8 cellular contexts compared by ENCODE assay signal in the genomic region with DNA sequence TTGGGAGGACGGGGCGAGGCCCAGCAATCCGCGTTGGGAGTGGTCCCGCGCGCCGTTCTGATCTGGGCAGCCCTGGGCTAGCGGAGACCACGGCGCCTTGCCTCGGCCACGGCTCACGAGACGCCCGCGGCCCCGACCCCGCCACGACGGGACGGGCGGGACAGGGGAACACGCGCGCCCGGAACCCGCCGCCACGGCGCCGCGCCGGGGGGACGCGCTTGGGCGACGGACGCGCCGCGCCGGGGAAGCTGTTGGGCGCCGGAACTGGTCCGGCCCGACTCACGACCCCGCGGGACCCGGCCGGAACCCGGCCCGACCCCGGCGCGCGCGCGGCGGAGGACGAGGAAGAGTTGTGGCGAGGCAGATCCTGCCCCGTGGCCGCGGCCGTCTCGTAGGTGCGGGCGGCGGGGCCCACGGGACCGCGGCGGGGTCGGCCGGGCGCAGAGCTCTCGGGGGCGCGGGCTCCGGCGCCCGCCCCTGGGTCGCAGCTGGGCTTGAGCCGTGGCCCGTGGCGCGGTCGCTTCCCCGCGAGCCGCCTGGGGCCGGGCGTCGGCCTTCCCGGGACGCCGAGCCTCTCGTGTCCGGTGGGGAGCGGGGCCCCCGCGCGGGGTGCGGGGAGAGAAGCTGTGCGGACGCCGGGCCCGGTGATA. TPM values are rescaled to one million over a fixed set of nuclear protein-coding genes. Genes with fewer than 3 reads are reported as not detected.
DNase-seq lines count a peak whose midpoint lies in the region; ATAC-seq, FAIRE-seq and TF ChIP-seq lines count a peak whose summit lies in the region.

A gene (plus strand): TSS at position 251 of the 650 bp plus-strand sequence. CDS start 6,830 bp downstream, outside the sequence.

- H3K27me3 ChIP-seq in Peyer's patch: no peaks in the 10 kb centered on the region

- H3K9me3 ChIP-seq in ES-I3 (ENCODE audit: control insufficient read depth, insufficient read depth, low read length): no peaks in the 10 kb centered on the region
- H3K9me3 ChIP-seq in Peyer's patch: no peaks in the 10 kb centered on the region

- H3K27ac ChIP-seq in Peyer's patch: peak within 1 kb of the TSS; percentile 71 to 88 (median 80)

- H3K27me3 Mint-ChIP-seq in nephron progenitor cell (ENCODE audit: low read depth, poor library complexity): peaks cover 58% of the 10 kb centered on the region
- peaks cover 5% of the 10 kb centered on the region for H3K27me3 Mint-ChIP-seq in stimulated activated naive CD8-positive, alpha-beta T cell treated with anti-CD3 and anti-CD28 coated beads, Interleukin-15, amount 100 ng/mL, for 72 hours

- CTCF ChIA-PET in HEK293T (lab: Yijun Ruan, JAX): interaction anchor here (0.6 kb wide), 1 partner anchor 414 kb away, joined by 3 read pairs; no protein-coding TSS in a partner anchor

- H3K9me3 Mint-ChIP-seq in nephron progenitor cell: no peaks in the 10 kb centered on the region
- H3K9me3 Mint-ChIP-seq in stimulated activated naive CD8-positive, alpha-beta T cell treated with anti-CD3 and anti-CD28 coated beads, Interleukin-15, amount 100 ng/mL, for 72 hours: no peaks in the 10 kb centered on the region

- FAIRE-seq in RCC 7860 (lab: Jason Lieb, UNC): no peak

- peak in 1 of 2 donors; percentile 41 for TF ChIP-seq POLR2A in Peyer's patch (IDR thresholded peaks at IDR 0.05)

- H3K9ac ChIP-seq in ES-I3 (ENCODE audit: low read depth, low read length): peak within 1 kb of the TSS; percentile 84

- peaks cover 44% of the 10 kb centered on the region for H3K4me1 Mint-ChIP-seq in nephron progenitor cell
- H3K4me1 Mint-ChIP-seq in stimulated activated naive CD8-positive, alpha-beta T cell treated with anti-CD3 and anti-CD28 coated beads, Interleukin-15, amount 100 ng/mL, for 72 hours: peaks cover 51% of the 10 kb centered on the region

- no peaks in the 10 kb centered on the region for H3K36me3 Mint-ChIP-seq in nephron progenitor cell (ENCODE audit: low read depth)

- peak; percentile 82 for DNase-seq in HEK293T (ENCODE audit: extremely low spot score)
- peak; percentile 68 to 81 (median 80) for DNase-seq in Peyer's patch
- peak; percentile 60 for DNase-seq in activated T-helper 9 cell treated with anti-CD3 and anti-CD28 coated beads, Interleukin-2, amount 50 U/mL, for 16 hours (ENCODE audit: low read depth)
- peak; percentile 53 for DNase-seq in fibroblast of pulmonary artery (ENCODE audit: low read depth)
- peak; percentile 66 for DNase-seq in nephron progenitor cell
- peak; percentile 70 to 75 for DNase-seq in stimulated activated naive CD8-positive, alpha-beta T cell treated with anti-CD3 and anti-CD28 coated beads, Interleukin-15, amount 100 ng/mL, for 72 hours
- no peak for DNase-seq in RCC 7860 (ENCODE audit: low spot score)

- peak; percentile 56 for ATAC-seq in stimulated activated naive CD8-positive, alpha-beta T cell treated with anti-CD3 and anti-CD28 coated beads, Interleukin-15, amount 100 ng/mL, for 72 hours

- POLR2A ChIA-PET in HEK293T (lab: Yijun Ruan, JAX): interaction anchor here (0.6 to 1.6 kb wide), 7 partner anchors 9 to 154 kb away, joined by 3 to 7 read pairs (median 3); a partner anchor contains a TSS

- H3K4me3 ChIP-seq in Peyer's patch (peak within 1 kb of the TSS; percentile 55 to 96 (median 78)), fibroblast of pulmonary artery (replicated peaks; ENCODE audit: low read depth, low read length) (peak within 1 kb of the TSS; percentile 81)

- peak within 1 kb of the TSS; percentile 95 for H3K4me3 Mint-ChIP-seq in nephron progenitor cell
- peak within 1 kb of the TSS; percentile 94 to 96 for H3K4me3 Mint-ChIP-seq in stimulated activated naive CD8-positive, alpha-beta T cell treated with anti-CD3 and anti-CD28 coated beads, Interleukin-15, amount 100 ng/mL, for 72 hours

- H3K36me3 ChIP-seq in ES-I3 (ENCODE audit: insufficient read depth, low read length): no peaks in the 10 kb centered on the region
- no peaks in the 10 kb centered on the region for H3K36me3 ChIP-seq in Peyer's patch

- TF ChIP-seq CTCF in Peyer's patch (IDR thresholded peaks at IDR 0.05): no peak
- no peak for TF ChIP-seq CTCF in fibroblast of pulmonary artery (IDR thresholded peaks at IDR 0.05; ENCODE audit: low read length, missing control alignments)
- no peak for TF ChIP-seq CTCF in nephron progenitor cell (IDR thresholded peaks at IDR 0.05)

- H3K27ac Mint-ChIP-seq in nephron progenitor cell: no peak within 1 kb of the TSS
- peak within 1 kb of the TSS; percentile 97 for H3K27ac Mint-ChIP-seq in stimulated activated naive CD8-positive, alpha-beta T cell treated with anti-CD3 and anti-CD28 coated beads, Interleukin-15, amount 100 ng/mL, for 72 hours

- H3K4me1 ChIP-seq in ES-I3 (ENCODE audit: insufficient read depth, low read length) (peaks cover 14% of the 10 kb centered on the region), Peyer's patch (peaks cover 5 to 51% (median 36%) of the 10 kb centered on the region in 4 donors)

TF ChIP-seq in HEK293T, 16 proteins besides CTCF, POLR2A, EP300 and RAD21:
- TF ChIP-seq LEF1 (IDR thresholded peaks at IDR 0.05; ENCODE audit: borderline replicate concordance): peak; percentile 48; the same call in 1 of the 2 replicates
- peak; percentile 57 for TF ChIP-seq ARNT (IDR thresholded peaks at IDR 0.05)
- TF ChIP-seq HDGF (IDR thresholded peaks at IDR 0.05; ENCODE audit: borderline replicate concordance): no peak
- peak; percentile 71; the same call in 1 of the 2 replicates for TF ChIP-seq FOXM1 (IDR thresholded peaks at IDR 0.05; ENCODE audit: borderline replicate concordance)
- TF ChIP-seq ZNF384 (IDR thresholded peaks at IDR 0.05): no peak

RNA-seq across cellular contexts. Expression of the gene that starts here (rescaled TPM):
- total RNA-seq in Peyer's patch: 100 to 1,000 TPM in 2 of 4 donors, 10 to 100 TPM in 2; 94.6 to 120 (median 108) TPM
